In the genomic region with DNA sequence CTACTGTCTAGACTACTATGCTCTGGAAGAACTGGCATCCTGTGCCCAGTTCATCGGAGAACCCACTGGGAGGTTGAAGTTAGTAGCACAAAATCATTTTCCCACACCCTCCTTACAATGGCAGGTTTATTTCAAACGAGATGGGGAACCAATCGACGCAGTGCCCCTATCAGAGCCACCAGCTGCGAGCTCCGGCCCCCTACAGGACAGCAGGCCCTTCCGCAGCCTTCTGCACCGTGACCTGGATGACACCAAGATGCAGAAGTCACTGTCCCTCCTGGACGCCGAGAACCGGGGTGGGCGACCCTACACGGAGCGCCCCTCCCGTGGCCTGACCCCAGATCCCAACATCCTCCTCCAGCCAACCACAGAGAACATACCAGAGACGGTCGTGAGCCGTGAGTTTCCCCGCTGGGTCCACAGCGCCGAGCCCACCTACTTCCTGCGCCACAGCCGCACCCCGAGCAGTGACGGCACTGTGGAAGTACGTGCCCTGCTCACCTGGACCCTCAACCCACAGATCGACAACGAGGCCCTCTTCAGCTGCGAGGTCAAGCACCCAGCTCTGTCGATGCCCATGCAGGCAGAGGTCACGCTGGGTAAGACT, we compare ENCODE assay signal across 1 cellular context.
TF ChIP-seq lines count a peak whose summit lies in the region.

No MANE protein-coding gene starts in this region.

TF ChIP-seq in H1, 55 proteins besides CTCF, POLR2A, EP300 and RAD21:
- TF ChIP-seq, protein P1, sequence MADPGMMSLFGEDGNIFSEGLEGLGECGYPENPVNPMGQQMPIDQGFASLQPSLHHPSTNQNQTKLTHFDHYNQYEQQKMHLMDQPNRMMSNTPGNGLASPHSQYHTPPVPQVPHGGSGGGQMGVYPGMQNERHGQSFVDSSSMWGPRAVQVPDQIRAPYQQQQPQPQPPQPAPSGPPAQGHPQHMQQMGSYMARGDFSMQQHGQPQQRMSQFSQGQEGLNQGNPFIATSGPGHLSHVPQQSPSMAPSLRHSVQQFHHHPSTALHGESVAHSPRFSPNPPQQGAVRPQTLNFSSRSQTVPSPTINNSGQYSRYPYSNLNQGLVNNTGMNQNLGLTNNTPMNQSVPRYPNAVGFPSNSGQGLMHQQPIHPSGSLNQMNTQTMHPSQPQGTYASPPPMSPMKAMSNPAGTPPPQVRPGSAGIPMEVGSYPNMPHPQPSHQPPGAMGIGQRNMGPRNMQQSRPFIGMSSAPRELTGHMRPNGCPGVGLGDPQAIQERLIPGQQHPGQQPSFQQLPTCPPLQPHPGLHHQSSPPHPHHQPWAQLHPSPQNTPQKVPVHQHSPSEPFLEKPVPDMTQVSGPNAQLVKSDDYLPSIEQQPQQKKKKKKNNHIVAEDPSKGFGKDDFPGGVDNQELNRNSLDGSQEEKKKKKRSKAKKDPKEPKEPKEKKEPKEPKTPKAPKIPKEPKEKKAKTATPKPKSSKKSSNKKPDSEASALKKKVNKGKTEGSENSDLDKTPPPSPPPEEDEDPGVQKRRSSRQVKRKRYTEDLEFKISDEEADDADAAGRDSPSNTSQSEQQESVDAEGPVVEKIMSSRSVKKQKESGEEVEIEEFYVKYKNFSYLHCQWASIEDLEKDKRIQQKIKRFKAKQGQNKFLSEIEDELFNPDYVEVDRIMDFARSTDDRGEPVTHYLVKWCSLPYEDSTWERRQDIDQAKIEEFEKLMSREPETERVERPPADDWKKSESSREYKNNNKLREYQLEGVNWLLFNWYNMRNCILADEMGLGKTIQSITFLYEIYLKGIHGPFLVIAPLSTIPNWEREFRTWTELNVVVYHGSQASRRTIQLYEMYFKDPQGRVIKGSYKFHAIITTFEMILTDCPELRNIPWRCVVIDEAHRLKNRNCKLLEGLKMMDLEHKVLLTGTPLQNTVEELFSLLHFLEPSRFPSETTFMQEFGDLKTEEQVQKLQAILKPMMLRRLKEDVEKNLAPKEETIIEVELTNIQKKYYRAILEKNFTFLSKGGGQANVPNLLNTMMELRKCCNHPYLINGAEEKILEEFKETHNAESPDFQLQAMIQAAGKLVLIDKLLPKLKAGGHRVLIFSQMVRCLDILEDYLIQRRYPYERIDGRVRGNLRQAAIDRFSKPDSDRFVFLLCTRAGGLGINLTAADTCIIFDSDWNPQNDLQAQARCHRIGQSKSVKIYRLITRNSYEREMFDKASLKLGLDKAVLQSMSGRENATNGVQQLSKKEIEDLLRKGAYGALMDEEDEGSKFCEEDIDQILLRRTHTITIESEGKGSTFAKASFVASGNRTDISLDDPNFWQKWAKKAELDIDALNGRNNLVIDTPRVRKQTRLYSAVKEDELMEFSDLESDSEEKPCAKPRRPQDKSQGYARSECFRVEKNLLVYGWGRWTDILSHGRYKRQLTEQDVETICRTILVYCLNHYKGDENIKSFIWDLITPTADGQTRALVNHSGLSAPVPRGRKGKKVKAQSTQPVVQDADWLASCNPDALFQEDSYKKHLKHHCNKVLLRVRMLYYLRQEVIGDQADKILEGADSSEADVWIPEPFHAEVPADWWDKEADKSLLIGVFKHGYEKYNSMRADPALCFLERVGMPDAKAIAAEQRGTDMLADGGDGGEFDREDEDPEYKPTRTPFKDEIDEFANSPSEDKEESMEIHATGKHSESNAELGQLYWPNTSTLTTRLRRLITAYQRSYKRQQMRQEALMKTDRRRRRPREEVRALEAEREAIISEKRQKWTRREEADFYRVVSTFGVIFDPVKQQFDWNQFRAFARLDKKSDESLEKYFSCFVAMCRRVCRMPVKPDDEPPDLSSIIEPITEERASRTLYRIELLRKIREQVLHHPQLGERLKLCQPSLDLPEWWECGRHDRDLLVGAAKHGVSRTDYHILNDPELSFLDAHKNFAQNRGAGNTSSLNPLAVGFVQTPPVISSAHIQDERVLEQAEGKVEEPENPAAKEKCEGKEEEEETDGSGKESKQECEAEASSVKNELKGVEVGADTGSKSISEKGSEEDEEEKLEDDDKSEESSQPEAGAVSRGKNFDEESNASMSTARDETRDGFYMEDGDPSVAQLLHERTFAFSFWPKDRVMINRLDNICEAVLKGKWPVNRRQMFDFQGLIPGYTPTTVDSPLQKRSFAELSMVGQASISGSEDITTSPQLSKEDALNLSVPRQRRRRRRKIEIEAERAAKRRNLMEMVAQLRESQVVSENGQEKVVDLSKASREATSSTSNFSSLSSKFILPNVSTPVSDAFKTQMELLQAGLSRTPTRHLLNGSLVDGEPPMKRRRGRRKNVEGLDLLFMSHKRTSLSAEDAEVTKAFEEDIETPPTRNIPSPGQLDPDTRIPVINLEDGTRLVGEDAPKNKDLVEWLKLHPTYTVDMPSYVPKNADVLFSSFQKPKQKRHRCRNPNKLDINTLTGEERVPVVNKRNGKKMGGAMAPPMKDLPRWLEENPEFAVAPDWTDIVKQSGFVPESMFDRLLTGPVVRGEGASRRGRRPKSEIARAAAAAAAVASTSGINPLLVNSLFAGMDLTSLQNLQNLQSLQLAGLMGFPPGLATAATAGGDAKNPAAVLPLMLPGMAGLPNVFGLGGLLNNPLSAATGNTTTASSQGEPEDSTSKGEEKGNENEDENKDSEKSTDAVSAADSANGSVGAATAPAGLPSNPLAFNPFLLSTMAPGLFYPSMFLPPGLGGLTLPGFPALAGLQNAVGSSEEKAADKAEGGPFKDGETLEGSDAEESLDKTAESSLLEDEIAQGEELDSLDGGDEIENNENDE (IDR thresholded peaks at IDR 0.05; ENCODE audit: insufficient replicate concordance, low read length): no peak
- TF ChIP-seq SIN3A (conservative IDR thresholded peaks at IDR 0.05 in 1 of 2, IDR thresholded peaks at IDR 0.05 in 1 of 2; ENCODE audit: low read depth in 1 of 2, low read length in 2 of 2) (no peak), CBX8 (IDR thresholded peaks at IDR 0.05; ENCODE audit: borderline replicate concordance, low read depth, low read length) (no peak), CHD2 (IDR thresholded peaks at IDR 0.05; ENCODE audit: low read length) (no peak), RFX5 (IDR thresholded peaks at IDR 0.05; ENCODE audit: borderline replicate concordance, low read depth, low read length) (no peak), ASH2L (IDR thresholded peaks at IDR 0.05; ENCODE audit: low read length) (no peak), JUND (IDR thresholded peaks at IDR 0.05; ENCODE audit: low read length) (no peak), RBBP5 (IDR thresholded peaks at IDR 0.05; ENCODE audit: borderline replicate concordance, low read depth, low read length) (no peak)
- TF ChIP-seq, protein P2, sequence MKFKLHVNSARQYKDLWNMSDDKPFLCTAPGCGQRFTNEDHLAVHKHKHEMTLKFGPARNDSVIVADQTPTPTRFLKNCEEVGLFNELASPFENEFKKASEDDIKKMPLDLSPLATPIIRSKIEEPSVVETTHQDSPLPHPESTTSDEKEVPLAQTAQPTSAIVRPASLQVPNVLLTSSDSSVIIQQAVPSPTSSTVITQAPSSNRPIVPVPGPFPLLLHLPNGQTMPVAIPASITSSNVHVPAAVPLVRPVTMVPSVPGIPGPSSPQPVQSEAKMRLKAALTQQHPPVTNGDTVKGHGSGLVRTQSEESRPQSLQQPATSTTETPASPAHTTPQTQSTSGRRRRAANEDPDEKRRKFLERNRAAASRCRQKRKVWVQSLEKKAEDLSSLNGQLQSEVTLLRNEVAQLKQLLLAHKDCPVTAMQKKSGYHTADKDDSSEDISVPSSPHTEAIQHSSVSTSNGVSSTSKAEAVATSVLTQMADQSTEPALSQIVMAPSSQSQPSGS (IDR thresholded peaks at IDR 0.05; ENCODE audit: low read length): no peak
